ENCODE assay signal across 20 cellular contexts in the genomic region with DNA sequence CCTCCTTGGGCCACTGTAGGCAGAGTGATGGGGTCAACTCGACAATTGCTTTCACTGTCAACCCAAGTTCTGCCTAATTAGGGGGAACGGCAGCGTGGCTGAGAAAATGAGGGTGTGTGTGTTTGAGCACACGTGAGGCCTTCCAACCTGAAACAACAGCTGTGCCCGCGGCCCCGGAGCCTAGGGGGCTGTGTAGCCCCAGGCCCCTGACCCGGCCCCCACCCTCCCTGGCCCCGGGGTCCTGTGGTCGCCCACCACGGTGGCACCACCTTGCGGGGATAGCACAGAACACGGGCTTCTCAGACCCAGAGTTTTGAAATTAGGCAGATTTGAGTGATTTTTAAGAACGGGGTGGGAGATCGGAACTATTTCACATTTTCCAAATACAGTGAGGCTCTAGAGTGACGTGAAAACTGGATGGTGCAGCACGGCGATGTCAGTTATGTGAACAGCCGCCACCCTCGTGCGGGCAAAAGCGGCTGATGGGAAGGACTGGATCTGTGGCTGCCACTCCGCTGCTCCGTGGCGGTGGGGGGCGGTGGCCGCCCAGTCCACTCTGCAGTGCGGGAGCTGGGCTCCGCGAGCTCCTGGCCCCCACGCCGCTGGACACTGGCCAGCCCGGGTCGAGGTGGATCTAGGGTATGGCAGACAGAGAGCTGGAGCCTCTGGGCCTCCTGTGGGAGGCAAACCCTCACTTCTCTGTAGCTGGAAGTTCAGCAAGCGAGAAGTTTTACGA. TPM values are rescaled to one million over a fixed set of nuclear protein-coding genes. Genes with fewer than 3 reads are reported as not detected.
"Had no signal": no experiment of that assay in that cellular context is flagged by ENCODE, and none has a peak within 500 bp of the region (broad histone marks: within the 10 kb centered on the region; RNA-seq: fewer than 3 reads in every experiment).

No MANE protein-coding gene starts in this region.

- H3K36me3 ChIP-seq: adrenal gland, cardiac muscle cell, gastroesophageal sphincter, right atrium auricular region, suprapubic skin had no signal

- DNase-seq: activated CD4-positive, alpha-beta T cell treated with anti-CD3 and anti-CD28 coated beads, Interleukin-2, amount 10 ng/mL, durations not matched to agents 7 days and 5 days; activated CD4-positive, CD25-positive, alpha-beta regulatory T cell; activated CD8-positive, alpha-beta memory T cell treated with anti-CD3 and anti-CD28 coated beads for 24 hours; activated naive CD4-positive, alpha-beta T cell treated with anti-CD3 and anti-CD28 coated beads, Interleukin-2, amount 10 ng/mL, durations not matched to agents 7 days and 5 days; adrenal gland; mesenchymal stem cell; natural killer cell; nucleus accumbens; small intestine; T-helper 17 cell had no signal

- H3K4me3 ChIP-seq: adrenal gland, cardiac muscle cell, gastroesophageal sphincter, right atrium auricular region, suprapubic skin had no signal

- FAIRE-seq: colon, endometrium, islet of Langerhans, small intestine had no signal

- H3K9me3 ChIP-seq: adrenal gland, suprapubic skin had no signal

- ATAC-seq: activated T-helper 17 cell treated with anti-CD3 and anti-CD28 coated beads, Interleukin-2, amount 50 U/mL, for 72 hours; gastroesophageal sphincter; left lobe of liver; natural killer cell; T-helper 17 cell had no signal

- H3K4me1 ChIP-seq: adrenal gland, gastroesophageal sphincter, right atrium auricular region had no signal

- H3K27ac ChIP-seq: adrenal gland, cardiac muscle cell, gastroesophageal sphincter, right atrium auricular region, suprapubic skin had no signal

RNA-seq across cellular contexts. Expression of gene BHLHE23, which starts 17.2 kb away (rescaled TPM):
- total RNA-seq: activated CD4-positive, alpha-beta T cell treated with anti-CD3 and anti-CD28 coated beads, Interleukin-2, amount 10 ng/mL, durations not matched to agents 7 days and 5 days; activated T-helper 17 cell treated with anti-CD3 and anti-CD28 coated beads, Interleukin-2, amount 50 U/mL, for 72 hours; adrenal gland; cardiac muscle cell; gastroesophageal sphincter; left lobe of liver; natural killer cell; right atrium auricular region; suprapubic skin; T-helper 17 cell had no signal
- polyA plus RNA-seq: adrenal gland, cardiac muscle cell, esophagus, small intestine had no signal
